8 cellular contexts compared by ENCODE assay signal in the genomic region with DNA sequence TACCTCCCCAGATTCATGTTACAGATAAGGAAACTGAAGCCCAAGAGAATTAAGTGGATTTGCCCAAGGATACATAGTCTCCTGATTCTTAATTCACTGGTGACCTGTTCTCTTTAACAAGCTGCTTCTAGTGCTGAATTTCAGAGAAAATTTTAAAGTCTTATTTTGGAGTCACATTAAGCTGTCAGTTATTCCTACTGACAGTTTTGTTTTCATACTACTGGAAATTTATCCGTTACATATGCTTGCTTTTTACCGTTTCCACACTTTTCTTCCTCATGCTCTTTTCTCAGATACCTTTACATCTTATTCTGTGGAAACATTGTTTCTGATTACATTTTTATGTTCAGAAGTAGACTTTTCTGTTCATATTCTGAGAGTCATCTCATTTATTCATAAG. TPM values are rescaled to one million over a fixed set of nuclear protein-coding genes. Genes with fewer than 3 reads are reported as not detected.
A peak's percentile ranks its signal among the peaks of the same experiment; 100 is the strongest.
DNase-seq lines count a peak whose midpoint lies in the region; ATAC-seq and TF ChIP-seq lines count a peak whose summit lies in the region.

No MANE protein-coding gene starts in this region.

- H3K4me1 ChIP-seq in CD4-positive, alpha-beta memory T cell (ENCODE audit: insufficient read depth, low read length) = peaks cover 33% of the 10 kb centered on the region
- H3K4me1 ChIP-seq in MM.1S (ENCODE audit: low read length) = peaks cover 22% of the 10 kb centered on the region
- H3K4me1 ChIP-seq in duodenal mucosa (ENCODE audit: control insufficient read depth in 1 of 2, insufficient read depth in 2 of 2, low read length in 2 of 2) = peaks cover 14 to 19% of the 10 kb centered on the region in 2 donors
- H3K4me1 ChIP-seq in neuron (ENCODE audit: insufficient read depth, low read length) = peaks cover 17% of the 10 kb centered on the region

- peaks cover 24 to 67% (median 39%) of the 10 kb centered on the region in 4 donors for H3K4me1 Mint-ChIP-seq in CD4-positive, alpha-beta memory T cell

- no peak for ATAC-seq in HG02870 (IDR thresholded peaks at IDR 0.05; ENCODE audit: unreplicated experiment)

- H3K36me3 ChIP-seq in CD4-positive, alpha-beta memory T cell (ENCODE audit: insufficient read depth, low read length) = peaks cover 4% of the 10 kb centered on the region
- H3K36me3 ChIP-seq in MM.1S (replicated peaks; ENCODE audit: insufficient read depth, low read length) = no peaks in the 10 kb centered on the region; the same call in 1 of the 2 replicates
- H3K36me3 ChIP-seq in duodenal mucosa (ENCODE audit: control insufficient read depth in 1 of 2, insufficient read depth in 2 of 2, low read length in 2 of 2) = peaks cover 0 to 3% of the 10 kb centered on the region in 2 donors
- peaks cover 4% of the 10 kb centered on the region for H3K36me3 ChIP-seq in neuron (ENCODE audit: insufficient read depth, low read length)

- H3K4me3 Mint-ChIP-seq in CD4-positive, alpha-beta memory T cell = peak overlapping the region; percentile 86 to 99 (median 94)

- DNase-seq in CD4-positive, alpha-beta memory T cell = no peak
- DNase-seq in MM.1S (no peak), SIG-M5 treated with dmso at 0.1 percent for 504 hours (lab: John Stamatoyannopoulos, UW; ENCODE audit: unreplicated experiment) (no peak), medulla oblongata (ENCODE audit: extremely low spot score) (no peak)
- no peak for DNase-seq in activated CD8-positive, alpha-beta memory T cell treated with anti-CD3 and anti-CD28 coated beads for 24 hours

- peaks cover 22% of the 10 kb centered on the region for H3F3A ChIP-seq in MM.1S (ENCODE audit: insufficient read depth, low read length)

- POLR2A ChIA-PET in CD4-positive, alpha-beta memory T cell (lab: Charles Lee; ENCODE audit: partially characterized antibody) = interaction anchor here (1.8 to 3.3 kb wide), 6 partner anchors 12 to 189 kb away, joined by 10 to 180 read pairs (median 39); a partner anchor contains a TSS

- peaks cover 68% of the 10 kb centered on the region for H3K79me2 ChIP-seq in MM.1S (ENCODE audit: low read length)

- no peaks in the 10 kb centered on the region for H3K9me3 ChIP-seq in CD4-positive, alpha-beta memory T cell (ENCODE audit: control insufficient read depth in 1 of 2, low read length in 2 of 2)
- H3K9me3 ChIP-seq in MM.1S (replicated peaks; ENCODE audit: insufficient read depth, low read length) (no peaks in the 10 kb centered on the region), duodenal mucosa (ENCODE audit: control insufficient read depth in 1 of 2, low read length in 2 of 2) (no peaks in the 10 kb centered on the region), neuron (ENCODE audit: low read length) (no peaks in the 10 kb centered on the region)

- intact Hi-C loops in CD4-positive, alpha-beta memory T cell (cut with micrococcal nuclease) = loop anchor here (2.0 kb wide), 2 partner anchors 18 to 188 kb away; a partner anchor contains a TSS

- H2AFZ ChIP-seq in MM.1S (ENCODE audit: low read length) = no peak overlapping the region
- H2AFZ ChIP-seq in neuron (ENCODE audit: low read depth, low read length) = no peak overlapping the region

- no peaks in the 10 kb centered on the region for H3K27me3 Mint-ChIP-seq in CD4-positive, alpha-beta memory T cell

- TF ChIP-seq CTCF in MM.1S (IDR thresholded peaks at IDR 0.05; ENCODE audit: low read length) = no peak

- no peaks in the 10 kb centered on the region for H3K27me3 ChIP-seq in CD4-positive, alpha-beta memory T cell (ENCODE audit: insufficient read depth, low read length)
- H3K27me3 ChIP-seq in MM.1S (replicated peaks; ENCODE audit: insufficient read depth, low read length) (no peaks in the 10 kb centered on the region), duodenal mucosa (ENCODE audit: control insufficient read depth in 1 of 2, insufficient read depth in 2 of 2, low read length in 2 of 2) (no peaks in the 10 kb centered on the region), neuron (ENCODE audit: insufficient read depth, low read length) (no peaks in the 10 kb centered on the region)

- H3K4me3 ChIP-seq in CD4-positive, alpha-beta memory T cell (ENCODE audit: low read length in 2 of 2) = peak overlapping the region; percentile 88 to 93
- H3K4me3 ChIP-seq in MM.1S (ENCODE audit: low read length) (peak overlapping the region; percentile 69), duodenal mucosa (ENCODE audit: low read depth in 1 of 2, low read length in 2 of 2) (peak overlapping the region; percentile 92 to 99), neuron (ENCODE audit: low read length) (peak overlapping the region; percentile 83)

- peak overlapping the region; percentile 86; the same call in 1 of the 2 replicates for H3K9ac ChIP-seq in MM.1S (ENCODE audit: low read length)
- H3K9ac ChIP-seq in duodenal mucosa (ENCODE audit: low read depth in 1 of 2, low read length in 2 of 2) = peak overlapping the region; percentile 97 to 98

- H3K9me2 ChIP-seq in MM.1S (replicated peaks; ENCODE audit: insufficient read depth, low read length) = no peaks in the 10 kb centered on the region

- no peaks in the 10 kb centered on the region; the same call in 1 of the 2 replicates for H4K20me1 ChIP-seq in MM.1S (ENCODE audit: insufficient read depth, low read length)

- peak overlapping the region; percentile 95 for H3K27ac ChIP-seq in CD4-positive, alpha-beta memory T cell (ENCODE audit: low read depth, low read length)
- H3K27ac ChIP-seq in MM.1S (ENCODE audit: low read length) (0 out of 2 replicates have a peak overlapping the region, but pooled peaks have one; percentile 93), duodenal mucosa (ENCODE audit: low read depth, low read length) (no peak overlapping the region)

- peak overlapping the region; percentile 81 for H3K4me2 ChIP-seq in MM.1S (ENCODE audit: low read depth, low read length)

- peaks cover 0 to 7% (median 4%) of the 10 kb centered on the region in 8 donors for H3K9me3 Mint-ChIP-seq in CD4-positive, alpha-beta memory T cell

- H3K36me3 Mint-ChIP-seq in CD4-positive, alpha-beta memory T cell = peaks cover 22 to 32% of the 10 kb centered on the region in 2 donors

- peak overlapping the region; percentile 92 to 98 (median 97) for H3K27ac Mint-ChIP-seq in CD4-positive, alpha-beta memory T cell

- CTCF ChIA-PET in CD4-positive, alpha-beta memory T cell (lab: Charles Lee; ENCODE audit: partially characterized antibody) = interaction anchor here (1.7 to 2.1 kb wide), 2 partner anchors 14 to 17 kb away, joined by 7 to 16 read pairs; a partner anchor contains a TSS

RNA-seq across cellular contexts. Expression of a gene that starts 1.3 kb away (rescaled TPM):
- total RNA-seq in CD4-positive, alpha-beta memory T cell = 10 to 100 TPM; 20.2 to 21.8 TPM
- polyA plus RNA-seq in CD4-positive, alpha-beta memory T cell = 10 to 100 TPM; 30.0 to 50.6 TPM

RNA-seq across cellular contexts. Expression of a gene that starts 17.0 kb away (rescaled TPM):
- total RNA-seq in CD4-positive, alpha-beta memory T cell = 10 to 100 TPM; 52.4 to 65.1 TPM
- polyA plus RNA-seq in CD4-positive, alpha-beta memory T cell = 100 to 1,000 TPM; 134 to 145 TPM

RNA-seq across cellular contexts. Expression of a gene that starts 17.5 kb away (rescaled TPM):
- 100 to 1,000 TPM; 129 to 132 TPM for total RNA-seq in CD4-positive, alpha-beta memory T cell
- 100 to 1,000 TPM; 111 to 116 TPM for polyA plus RNA-seq in CD4-positive, alpha-beta memory T cell
